Comparison of ENCODE assay signal across 1 cellular context in the genomic region with DNA sequence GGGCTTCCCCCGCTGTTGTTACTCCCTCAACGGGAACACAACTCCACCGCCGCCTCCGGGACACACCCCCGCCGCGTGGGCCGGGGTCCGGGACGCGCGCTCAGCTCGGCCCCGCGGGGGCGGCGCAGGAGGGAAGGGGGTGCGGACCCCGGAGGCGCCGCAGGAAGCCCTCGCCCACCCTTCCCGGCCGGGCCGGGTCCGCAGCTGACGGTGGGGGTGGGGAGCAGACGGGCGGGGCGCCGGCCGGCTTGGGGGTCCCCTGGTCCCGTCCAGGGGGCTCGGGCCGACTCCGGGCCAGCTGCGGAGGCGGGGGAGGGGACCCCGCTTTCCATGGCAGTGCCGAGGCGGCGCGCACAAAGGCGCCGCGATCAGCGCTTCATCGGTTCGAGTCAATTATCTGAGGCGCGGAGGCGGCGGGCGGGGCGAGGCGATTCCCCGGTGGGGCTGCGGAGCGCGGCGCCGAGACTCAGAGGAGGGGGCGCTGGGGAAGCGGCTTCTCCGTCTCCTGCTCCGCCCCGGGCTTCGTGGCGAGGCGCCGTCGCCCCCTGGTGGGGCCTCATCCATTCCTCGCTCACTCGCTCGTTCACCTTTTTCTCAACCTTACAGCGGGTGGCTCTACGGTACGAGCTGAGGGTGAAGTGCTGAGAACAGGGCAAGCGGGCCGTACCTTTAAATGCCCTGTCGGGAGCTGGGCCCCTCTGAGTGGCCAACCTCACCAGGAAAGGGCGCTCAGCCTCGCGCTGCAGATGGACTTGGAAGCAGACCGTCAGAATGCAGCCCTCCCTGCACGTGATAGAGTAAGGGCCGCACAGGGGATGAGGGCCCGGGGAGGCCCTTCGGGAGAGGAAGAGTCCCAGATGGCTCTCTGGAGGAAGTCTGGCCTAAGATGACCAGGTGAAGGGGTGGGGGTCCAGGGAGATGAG.
TF ChIP-seq lines count a peak whose summit lies in the region.

No MANE protein-coding gene starts in this region.

TF ChIP-seq in WTC11, 78 proteins besides CTCF, POLR2A, EP300 and RAD21 (continued from another document):
- TF ChIP-seq, protein P1, sequence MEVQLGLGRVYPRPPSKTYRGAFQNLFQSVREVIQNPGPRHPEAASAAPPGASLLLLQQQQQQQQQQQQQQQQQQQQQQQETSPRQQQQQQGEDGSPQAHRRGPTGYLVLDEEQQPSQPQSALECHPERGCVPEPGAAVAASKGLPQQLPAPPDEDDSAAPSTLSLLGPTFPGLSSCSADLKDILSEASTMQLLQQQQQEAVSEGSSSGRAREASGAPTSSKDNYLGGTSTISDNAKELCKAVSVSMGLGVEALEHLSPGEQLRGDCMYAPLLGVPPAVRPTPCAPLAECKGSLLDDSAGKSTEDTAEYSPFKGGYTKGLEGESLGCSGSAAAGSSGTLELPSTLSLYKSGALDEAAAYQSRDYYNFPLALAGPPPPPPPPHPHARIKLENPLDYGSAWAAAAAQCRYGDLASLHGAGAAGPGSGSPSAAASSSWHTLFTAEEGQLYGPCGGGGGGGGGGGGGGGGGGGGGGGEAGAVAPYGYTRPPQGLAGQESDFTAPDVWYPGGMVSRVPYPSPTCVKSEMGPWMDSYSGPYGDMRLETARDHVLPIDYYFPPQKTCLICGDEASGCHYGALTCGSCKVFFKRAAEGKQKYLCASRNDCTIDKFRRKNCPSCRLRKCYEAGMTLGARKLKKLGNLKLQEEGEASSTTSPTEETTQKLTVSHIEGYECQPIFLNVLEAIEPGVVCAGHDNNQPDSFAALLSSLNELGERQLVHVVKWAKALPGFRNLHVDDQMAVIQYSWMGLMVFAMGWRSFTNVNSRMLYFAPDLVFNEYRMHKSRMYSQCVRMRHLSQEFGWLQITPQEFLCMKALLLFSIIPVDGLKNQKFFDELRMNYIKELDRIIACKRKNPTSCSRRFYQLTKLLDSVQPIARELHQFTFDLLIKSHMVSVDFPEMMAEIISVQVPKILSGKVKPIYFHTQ (CRISPR knock-in tag; IDR thresholded peaks at IDR 0.05): no peak
- TF ChIP-seq, protein P2, sequence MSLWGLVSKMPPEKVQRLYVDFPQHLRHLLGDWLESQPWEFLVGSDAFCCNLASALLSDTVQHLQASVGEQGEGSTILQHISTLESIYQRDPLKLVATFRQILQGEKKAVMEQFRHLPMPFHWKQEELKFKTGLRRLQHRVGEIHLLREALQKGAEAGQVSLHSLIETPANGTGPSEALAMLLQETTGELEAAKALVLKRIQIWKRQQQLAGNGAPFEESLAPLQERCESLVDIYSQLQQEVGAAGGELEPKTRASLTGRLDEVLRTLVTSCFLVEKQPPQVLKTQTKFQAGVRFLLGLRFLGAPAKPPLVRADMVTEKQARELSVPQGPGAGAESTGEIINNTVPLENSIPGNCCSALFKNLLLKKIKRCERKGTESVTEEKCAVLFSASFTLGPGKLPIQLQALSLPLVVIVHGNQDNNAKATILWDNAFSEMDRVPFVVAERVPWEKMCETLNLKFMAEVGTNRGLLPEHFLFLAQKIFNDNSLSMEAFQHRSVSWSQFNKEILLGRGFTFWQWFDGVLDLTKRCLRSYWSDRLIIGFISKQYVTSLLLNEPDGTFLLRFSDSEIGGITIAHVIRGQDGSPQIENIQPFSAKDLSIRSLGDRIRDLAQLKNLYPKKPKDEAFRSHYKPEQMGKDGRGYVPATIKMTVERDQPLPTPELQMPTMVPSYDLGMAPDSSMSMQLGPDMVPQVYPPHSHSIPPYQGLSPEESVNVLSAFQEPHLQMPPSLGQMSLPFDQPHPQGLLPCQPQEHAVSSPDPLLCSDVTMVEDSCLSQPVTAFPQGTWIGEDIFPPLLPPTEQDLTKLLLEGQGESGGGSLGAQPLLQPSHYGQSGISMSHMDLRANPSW (CRISPR knock-in tag; conservative IDR thresholded peaks at IDR 0.05; ENCODE audit: low read depth): no peak
- TF ChIP-seq, protein P3, sequence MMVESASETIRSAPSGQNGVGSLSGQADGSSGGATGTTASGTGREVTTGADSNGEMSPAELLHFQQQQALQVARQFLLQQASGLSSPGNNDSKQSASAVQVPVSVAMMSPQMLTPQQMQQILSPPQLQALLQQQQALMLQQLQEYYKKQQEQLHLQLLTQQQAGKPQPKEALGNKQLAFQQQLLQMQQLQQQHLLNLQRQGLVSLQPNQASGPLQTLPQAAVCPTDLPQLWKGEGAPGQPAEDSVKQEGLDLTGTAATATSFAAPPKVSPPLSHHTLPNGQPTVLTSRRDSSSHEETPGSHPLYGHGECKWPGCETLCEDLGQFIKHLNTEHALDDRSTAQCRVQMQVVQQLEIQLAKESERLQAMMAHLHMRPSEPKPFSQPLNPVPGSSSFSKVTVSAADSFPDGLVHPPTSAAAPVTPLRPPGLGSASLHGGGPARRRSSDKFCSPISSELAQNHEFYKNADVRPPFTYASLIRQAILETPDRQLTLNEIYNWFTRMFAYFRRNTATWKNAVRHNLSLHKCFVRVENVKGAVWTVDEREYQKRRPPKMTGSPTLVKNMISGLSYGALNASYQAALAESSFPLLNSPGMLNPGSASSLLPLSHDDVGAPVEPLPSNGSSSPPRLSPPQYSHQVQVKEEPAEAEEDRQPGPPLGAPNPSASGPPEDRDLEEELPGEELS (CRISPR knock-in tag; IDR thresholded peaks at IDR 0.05): 0 out of 2 replicates have a peak, but pooled peaks have one; percentile 15
- TF ChIP-seq NR2C2 (CRISPR knock-in tag; IDR thresholded peaks at IDR 0.05) (no peak), TEAD1 (CRISPR knock-in tag; IDR thresholded peaks at IDR 0.05) (no peak), NR3C1 (CRISPR knock-in tag; conservative IDR thresholded peaks at IDR 0.05; ENCODE audit: low read depth) (no peak), RORB (CRISPR knock-in tag; IDR thresholded peaks at IDR 0.05) (no peak), ZBTB21 (CRISPR knock-in tag; IDR thresholded peaks at IDR 0.05; ENCODE audit: borderline replicate concordance) (no peak)
